Comparison of ENCODE assay signal across 9 cellular contexts in genomic region chr19:8423821-8424223, GRCh38. TPM values are rescaled to one million over a fixed set of nuclear protein-coding genes. Genes with fewer than 3 reads are reported as not detected.
DNase-seq lines count a peak whose midpoint lies in the region; ATAC-seq and TF ChIP-seq lines count a peak whose summit lies in the region.
"Had no signal": no experiment of that assay in that cellular context is flagged by ENCODE, and none has a peak within 500 bp of the region (broad histone marks: within the 10 kb centered on the region; RNA-seq: fewer than 3 reads in every experiment).

No MANE protein-coding gene starts in this region.

- peaks cover 0 to 4% of the 10 kb centered on the region in 2 donors for H3K4me1 ChIP-seq in duodenal mucosa (ENCODE audit: control insufficient read depth in 1 of 2, insufficient read depth in 2 of 2, low read length in 2 of 2)
- peaks cover 0 to 9% of the 10 kb centered on the region in 2 donors for H3K4me1 ChIP-seq in lung (ENCODE audit: control insufficient read depth in 2 of 2, insufficient read depth in 2 of 2, low read length in 2 of 2)
- H3K4me1 ChIP-seq in urinary bladder (ENCODE audit: insufficient read depth): no peaks in the 10 kb centered on the region

- DNase-seq in ELR (ENCODE audit: low read depth) (peak; percentile 99), NOMO-1 (lab: John Stamatoyannopoulos, UW; ENCODE audit: unreplicated experiment in 2 of 2) (peak; percentile 75 to 84), lung (ENCODE audit: low spot score) (peak; percentile 88), NCI-H345 (lab: John Stamatoyannopoulos, UW) (no peak)
- no peak for DNase-seq in stimulated activated CD4-positive, alpha-beta T cell treated with anti-CD3 and anti-CD28 coated beads, Interleukin-4, amount 100 ng/mL, for 4 hours
- no peak for DNase-seq in activated CD4-positive, alpha-beta T cell treated with anti-CD3 and anti-CD28 coated beads, Interleukin-2, amount 50 U/mL, for 48 hours

- ATAC-seq in lung (ENCODE audit: insufficient read depth, low FRiP score): peak; percentile 91

- TF ChIP-seq CTCF in lung (IDR thresholded peaks at IDR 0.05; ENCODE audit: control extremely low read depth, extremely low read depth): no peak

- 34 to 35% methylated on average over 9 of the region's 9 CpGs for WGBS in lung, 2 donors
- WGBS in urinary bladder: 26% methylated on average over 9 of the region's 9 CpGs

- peak overlapping the region; percentile 73 for H3K27ac ChIP-seq in duodenal mucosa (ENCODE audit: low read depth, low read length)
- peak overlapping the region; percentile 83 to 91 for H3K27ac ChIP-seq in lung (ENCODE audit: low read depth in 1 of 2, low read length in 1 of 2)
- peak overlapping the region; percentile 3 for H3K27ac ChIP-seq in urinary bladder (ENCODE audit: low read depth)

- H3K9ac ChIP-seq in duodenal mucosa (ENCODE audit: low read depth in 1 of 2, low read length in 2 of 2): no peak overlapping the region

- H3K4me3 ChIP-seq in duodenal mucosa (ENCODE audit: low read depth in 1 of 2, low read length in 2 of 2) (no peak overlapping the region), lung (no peak overlapping the region), urinary bladder (ENCODE audit: low read depth, low read length) (no peak overlapping the region)

- H3K27me3 ChIP-seq in duodenal mucosa (ENCODE audit: control insufficient read depth in 1 of 2, insufficient read depth in 2 of 2, low read length in 2 of 2) (no peaks in the 10 kb centered on the region), lung (ENCODE audit: control insufficient read depth, insufficient read depth) (no peaks in the 10 kb centered on the region)

- H3K9me3 ChIP-seq in duodenal mucosa (ENCODE audit: control insufficient read depth in 1 of 2, low read length in 2 of 2) (no peaks in the 10 kb centered on the region), lung (ENCODE audit: control insufficient read depth in 2 of 2, insufficient read depth in 1 of 2, low read length in 1 of 2) (no peaks in the 10 kb centered on the region)

- H3K36me3 ChIP-seq in duodenal mucosa (ENCODE audit: control insufficient read depth in 1 of 2, insufficient read depth in 2 of 2, low read length in 2 of 2) (peaks cover 3 to 13% of the 10 kb centered on the region in 2 donors), lung (ENCODE audit: control insufficient read depth in 2 of 2, insufficient read depth in 2 of 2, low read length in 2 of 2) (peaks cover 6 to 18% of the 10 kb centered on the region in 2 donors), urinary bladder (ENCODE audit: insufficient read depth) (no peaks in the 10 kb centered on the region)

RNA-seq across cellular contexts. Expression of gene MARCHF2, which starts 10.7 kb away (rescaled TPM):
- total RNA-seq in lung (10 to 100 TPM; 26.7 to 62.1 TPM), urinary bladder (38.8 TPM)
- polyA plus RNA-seq in lung (10 to 100 TPM; 33.6 to 81.5 TPM), urinary bladder (98.2 TPM)

RNA-seq across cellular contexts. Expression of gene HNRNPM, which starts 21.0 kb away (rescaled TPM):
- total RNA-seq in lung (100 to 1,000 TPM; 133 to 194 TPM), urinary bladder (63.7 TPM)
- polyA plus RNA-seq in lung (100 to 1,000 TPM in 1 of 2 donors, 10 to 100 TPM in 1; 53.7 to 243 TPM), urinary bladder (173 TPM)

RNA-seq across cellular contexts. Expression of gene RAB11B, which starts 33.7 kb away (rescaled TPM):
- total RNA-seq in lung (100 to 1,000 TPM; 139 to 148 TPM), urinary bladder (63.9 TPM)
- polyA plus RNA-seq in lung (100 to 1,000 TPM in 1 of 2 donors, 10 to 100 TPM in 1; 91.1 to 104 TPM), urinary bladder (131 TPM)

RNA-seq across cellular contexts. Expression of gene ANGPTL4, which starts 59.9 kb away (rescaled TPM):
- total RNA-seq in lung: 10 to 100 TPM in 1 of 2 donors, 1 to 10 TPM in 1; 4.4 to 14.8 TPM
- 10 to 100 TPM; 10.5 to 96.3 TPM for polyA plus RNA-seq in lung
- 1.3 TPM for total RNA-seq in urinary bladder
- polyA plus RNA-seq in urinary bladder: 14.6 TPM
- total RNA-seq: mononuclear cell had no signal

Comparison
In these comparisons a context has a peak if more than half of its experiments do, and no peak if none do; other contexts are left out.
1. DNase-seq: peak in ELR (single experiment), NOMO-1 (2 of 2) and lung (single experiment); none in NCI-H345 (single experiment), stimulated activated CD4-positive, alpha-beta T cell treated with anti-CD3 and anti-CD28 coated beads, Interleukin-4, amount 100 ng/mL, for 4 hours (0 of 2) and activated CD4-positive, alpha-beta T cell treated with anti-CD3 and anti-CD28 coated beads, Interleukin-2, amount 50 U/mL, for 48 hours (0 of 2).
2. H3K27ac ChIP-seq: peak in every context shown above with its lines; median percentile 87 in lung; 73 in duodenal mucosa; 3 in urinary bladder.